10 cellular contexts compared by ENCODE assay signal in genomic region chr13:33441015-33441414, GRCh38.
DNase-seq lines count a peak whose midpoint lies in the region; ATAC-seq, FAIRE-seq and TF ChIP-seq lines count a peak whose summit lies in the region.
"Had no signal": no experiment of that assay in that cellular context is flagged by ENCODE, and none has a peak within 500 bp of the region (broad histone marks: within the 10 kb centered on the region; RNA-seq: fewer than 3 reads in every experiment).

No MANE protein-coding gene starts in this region.

- ATAC-seq in GM18907 (IDR thresholded peaks at IDR 0.05; ENCODE audit: unreplicated experiment) = no peak
- no peak for ATAC-seq in GM18861 (IDR thresholded peaks at IDR 0.05; ENCODE audit: unreplicated experiment)
- no peak for ATAC-seq in naive thymus-derived CD8-positive, alpha-beta T cell
- ATAC-seq in HG02973 (IDR thresholded peaks at IDR 0.05; ENCODE audit: unreplicated experiment) = no peak

- POLR2A ChIA-PET in naive thymus-derived CD8-positive, alpha-beta T cell (lab: Charles Lee) = no interaction called here

- no peak for FAIRE-seq in HTR-8/SVneo (lab: Jason Lieb, UNC)

- H3K27me3 ChIP-seq in BE2C (no peaks in the 10 kb centered on the region), adrenal gland (no peaks in the 10 kb centered on the region)
- H3K27me3 ChIP-seq: SJCRH30 had no signal

- H3K36me3 ChIP-seq in BE2C (no peaks in the 10 kb centered on the region), adrenal gland (replicated peaks in 1 of 2) (no peaks in the 10 kb centered on the region)
- H3K36me3 ChIP-seq: SJCRH30 had no signal

- intact Hi-C loops in adrenal gland (cut with DNase I) = no loop called here

- no peaks in the 10 kb centered on the region for H3K9me3 Mint-ChIP-seq in naive thymus-derived CD8-positive, alpha-beta T cell
- H3K9me3 Mint-ChIP-seq: naive B cell had no signal

- peaks cover 0 to 6% (median 0%) of the 10 kb centered on the region in 3 donors for H3K36me3 Mint-ChIP-seq in naive thymus-derived CD8-positive, alpha-beta T cell

- H3K9me3 ChIP-seq in BE2C (no peaks in the 10 kb centered on the region), adrenal gland (replicated peaks in 1 of 3) (no peaks in the 10 kb centered on the region)
- H3K9me3 ChIP-seq: SJCRH30 had no signal

- no peaks in the 10 kb centered on the region for H3K4me1 ChIP-seq in BE2C
- H3K4me1 ChIP-seq in adrenal gland (replicated peaks in 1 of 2) = no peaks in the 10 kb centered on the region

- 85 to 88% (median 87%) methylated on average over 1 of the region's 1 CpG for WGBS in adrenal gland, 4 donors

- H3K27ac Mint-ChIP-seq in naive thymus-derived CD8-positive, alpha-beta T cell = no peak overlapping the region
- H3K27ac Mint-ChIP-seq: naive B cell had no signal

- TF ChIP-seq CTCF in BE2C (IDR thresholded peaks at IDR 0.05; ENCODE audit: low read depth, low read length) = peak; percentile 51
- TF ChIP-seq CTCF in adrenal gland (IDR thresholded peaks at IDR 0.05) = peak in 4 of 6 experiments; percentile 9 to 31 (median 21)

- no peak overlapping the region for H3K27ac ChIP-seq in adrenal gland
- H3K27ac ChIP-seq: SJCRH30 had no signal

- peak; percentile 23 for DNase-seq in BE2C
- peak; percentile 28 for DNase-seq in HTR-8/SVneo (ENCODE audit: insufficient read length, low spot score)
- DNase-seq in adrenal gland = peak in 2 of 7 donors; percentile 20 to 60
- DNase-seq in kidney tubule cell (ENCODE audit: low spot score) = peak; percentile 72
- DNase-seq in naive thymus-derived CD8-positive, alpha-beta T cell = no peak
- DNase-seq: naive B cell had no signal

- no peak for TF ChIP-seq POLR2A in adrenal gland (IDR thresholded peaks at IDR 0.05)

- peaks cover 8 to 11% (median 10%) of the 10 kb centered on the region in 5 donors for H3K27me3 Mint-ChIP-seq in naive thymus-derived CD8-positive, alpha-beta T cell

- H3K4me1 Mint-ChIP-seq in naive thymus-derived CD8-positive, alpha-beta T cell = peaks cover 0 to 2% (median 0%) of the 10 kb centered on the region in 4 donors
- H3K4me1 Mint-ChIP-seq: naive B cell had no signal

- no peak overlapping the region for H3K4me3 Mint-ChIP-seq in naive thymus-derived CD8-positive, alpha-beta T cell
- H3K4me3 Mint-ChIP-seq: naive B cell had no signal

- H3K4me3 ChIP-seq in BE2C (ENCODE audit: low read depth, low read length) (no peak overlapping the region), adrenal gland (no peak overlapping the region)
- H3K4me3 ChIP-seq: SJCRH30 had no signal

Comparison
In these comparisons a context has a peak if more than half of its experiments do, and no peak if none do; other contexts are left out.
1. DNase-seq: peak in BE2C (single experiment), HTR-8/SVneo (single experiment) and kidney tubule cell (single experiment); none in naive thymus-derived CD8-positive, alpha-beta T cell (0 of 10).